Comparison of ENCODE assay signal across 22 cellular contexts in the genomic region with DNA sequence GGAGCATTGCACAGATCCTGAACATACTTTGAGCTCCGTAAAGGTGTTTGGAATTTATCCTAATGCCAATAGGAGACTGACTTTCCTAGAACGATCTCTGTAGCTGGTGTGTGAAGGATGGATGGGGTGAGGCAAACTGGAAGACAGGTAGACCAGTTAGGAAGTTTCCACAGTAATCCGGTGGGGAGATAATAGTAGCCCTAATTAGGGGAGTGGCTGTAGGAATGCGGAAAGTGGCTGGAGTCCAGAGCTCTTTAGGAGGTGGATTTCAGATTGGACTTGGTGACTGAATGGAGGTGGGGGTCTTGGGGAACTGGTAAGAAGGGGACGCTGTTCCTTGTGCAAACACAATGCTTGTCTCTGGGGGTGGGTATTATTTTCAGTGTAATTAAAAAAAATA.
DNase-seq lines count a peak whose midpoint lies in the region; ATAC-seq and TF ChIP-seq lines count a peak whose summit lies in the region.
"Had no signal": no experiment of that assay in that cellular context is flagged by ENCODE, and none has a peak within 500 bp of the region (broad histone marks: within the 10 kb centered on the region; RNA-seq: fewer than 3 reads in every experiment).

No MANE protein-coding gene starts in this region.

- H3K27ac Mint-ChIP-seq in GM23338 (peak overlapping the region; percentile 88), osteocyte (ENCODE audit: unreplicated experiment) (peak overlapping the region; percentile 25)
- H3K27ac Mint-ChIP-seq: activated CD4-positive, alpha-beta memory T cell treated with anti-CD3 and anti-CD28 coated beads, Interleukin-2, amount 10 ng/mL, durations not matched to agents 7 days and 5 days; activated naive CD4-positive, alpha-beta T cell treated with anti-CD3 and anti-CD28 coated beads for 36 hours; activated T-cell treated with anti-CD3 and anti-CD28 coated beads, Interleukin-2, amount 50 U/mL, for 24 hours; B cell; naive thymus-derived CD8-positive, alpha-beta T cell had no signal

- WGBS in esophagus muscularis mucosa: 88% methylated on average over 5 of the region's 5 CpGs

- no peaks in the 10 kb centered on the region for H4K20me1 ChIP-seq in GM23338 (replicated peaks; ENCODE audit: insufficient read depth)

- no peaks in the 10 kb centered on the region for H3K9me2 ChIP-seq in GM23338 (ENCODE audit: insufficient read depth)

- H3K9me3 ChIP-seq in esophagus muscularis mucosa: no peaks in the 10 kb centered on the region
- H3K9me3 ChIP-seq: psoas muscle, stomach, upper lobe of right lung had no signal

- H3K4me3 ChIP-seq in GM23338 (peak overlapping the region; percentile 41), esophagus muscularis mucosa (no peak overlapping the region)
- H3K4me3 ChIP-seq: psoas muscle, stomach, upper lobe of right lung had no signal

- H2AFZ ChIP-seq in GM23338: no peak overlapping the region

- H3K9me3 Mint-ChIP-seq in GM23338 (no peaks in the 10 kb centered on the region), osteocyte (ENCODE audit: unreplicated experiment) (no peaks in the 10 kb centered on the region)
- H3K9me3 Mint-ChIP-seq: activated CD4-positive, alpha-beta memory T cell treated with anti-CD3 and anti-CD28 coated beads, Interleukin-2, amount 10 ng/mL, durations not matched to agents 7 days and 5 days; activated naive CD4-positive, alpha-beta T cell treated with anti-CD3 and anti-CD28 coated beads for 36 hours; activated T-cell treated with anti-CD3 and anti-CD28 coated beads, Interleukin-2, amount 50 U/mL, for 24 hours; naive thymus-derived CD8-positive, alpha-beta T cell had no signal

- TF ChIP-seq CTCF in GM23338 (conservative IDR thresholded peaks at IDR 0.05; ENCODE audit: low read depth in 2 of 2): no peak
- no peak for TF ChIP-seq CTCF in esophagus muscularis mucosa (IDR thresholded peaks at IDR 0.05)
- TF ChIP-seq CTCF in osteocyte (IDR thresholded peaks at IDR 0.05): no peak

- 0 out of 2 replicates have a peak, but pooled peaks cover 3% of the 10 kb centered on the region for H3F3A ChIP-seq in GM23338 (replicated peaks; ENCODE audit: low read depth)

- DNase-seq in GM23338 (ENCODE audit: low spot score) (peak; percentile 49), NCI-H69 (lab: John Stamatoyannopoulos, UW) (peak; percentile 71), esophagus muscularis mucosa (ENCODE audit: extremely low spot score) (peak; percentile 77), osteocyte (ENCODE audit: extremely low spot score, unreplicated experiment) (no peak), NCI-H2171 treated with DMSO at 0.1 percent for 48 hours (lab: John Stamatoyannopoulos, UW) (no peak), AML-193 (lab: John Stamatoyannopoulos, UW) (no peak), GM19238 (ENCODE audit: insufficient read length, low spot score) (no peak)
- DNase-seq: activated CD4-positive, alpha-beta memory T cell treated with anti-CD3 and anti-CD28 coated beads, Interleukin-2, amount 10 ng/mL, durations not matched to agents 7 days and 5 days; activated naive CD4-positive, alpha-beta T cell treated with anti-CD3 and anti-CD28 coated beads for 36 hours; activated T-cell treated with anti-CD3 and anti-CD28 coated beads, Interleukin-2, amount 50 U/mL, for 24 hours; GDM1; naive thymus-derived CD8-positive, alpha-beta T cell; NCI-H1048; NCI-H2029 treated with DMSO at 0.1 percent for 48 hours; NCI-H510A treated with DMSO at 0.1 percent for 48 hours; psoas muscle; stimulated activated CD4-positive, alpha-beta T cell treated with anti-CD3 and anti-CD28 coated beads, Interleukin-2, amount 100 ng/mL, for 48 hours; stomach; upper lobe of right lung had no signal

- ATAC-seq in GM23338: peak; percentile 33
- ATAC-seq in HG03196 (IDR thresholded peaks at IDR 0.05; ENCODE audit: unreplicated experiment): no peak
- ATAC-seq: naive thymus-derived CD8-positive, alpha-beta T cell; psoas muscle; Right ventricle myocardium inferior; upper lobe of right lung had no signal

- intact Hi-C loops in esophagus muscularis mucosa (cut with DNase I): loop anchor here (5.0 to 10.0 kb wide), 2 partner anchors 58 to 145 kb away; a partner anchor contains a TSS

- TF ChIP-seq POLR2A in esophagus muscularis mucosa (IDR thresholded peaks at IDR 0.05; ENCODE audit: low read depth): no peak

- peak overlapping the region; percentile 57 for H3K4me3 Mint-ChIP-seq in GM23338
- H3K4me3 Mint-ChIP-seq in osteocyte (ENCODE audit: unreplicated experiment): no peak overlapping the region
- H3K4me3 Mint-ChIP-seq: activated CD4-positive, alpha-beta memory T cell treated with anti-CD3 and anti-CD28 coated beads, Interleukin-2, amount 10 ng/mL, durations not matched to agents 7 days and 5 days; activated naive CD4-positive, alpha-beta T cell treated with anti-CD3 and anti-CD28 coated beads for 36 hours; activated T-cell treated with anti-CD3 and anti-CD28 coated beads, Interleukin-2, amount 50 U/mL, for 24 hours; B cell; naive thymus-derived CD8-positive, alpha-beta T cell had no signal

- H3K27me3 ChIP-seq in GM23338 (ENCODE audit: insufficient read depth) (no peaks in the 10 kb centered on the region), esophagus muscularis mucosa (no peaks in the 10 kb centered on the region)
- H3K27me3 ChIP-seq: stomach, upper lobe of right lung had no signal

- H3K36me3 ChIP-seq in GM23338 (ENCODE audit: insufficient read depth) (no peaks in the 10 kb centered on the region), esophagus muscularis mucosa (no peaks in the 10 kb centered on the region)
- H3K36me3 ChIP-seq: stomach, upper lobe of right lung had no signal

- peaks cover 82% of the 10 kb centered on the region for H3K79me2 ChIP-seq in GM23338 (replicated peaks; ENCODE audit: insufficient read depth)

- H3K27ac ChIP-seq in GM23338 (ENCODE audit: low read depth) (peak overlapping the region; percentile 95), esophagus muscularis mucosa (replicated peaks in 1 of 4) (no peak overlapping the region)
- H3K27ac ChIP-seq: psoas muscle, stomach, upper lobe of right lung had no signal

- H3K4me1 ChIP-seq in GM23338 (ENCODE audit: insufficient read depth) (peaks cover 69% of the 10 kb centered on the region), esophagus muscularis mucosa (peaks cover 5 to 77% (median 63%) of the 10 kb centered on the region in 4 donors)
- H3K4me1 ChIP-seq: psoas muscle had no signal

- no peak for TF ChIP-seq EP300 in esophagus muscularis mucosa (IDR thresholded peaks at IDR 0.05)

- peak overlapping the region; percentile 64 for H3K4me2 ChIP-seq in GM23338

- H3K27me3 Mint-ChIP-seq in GM23338 (ENCODE audit: insufficient read depth, low read depth, poor library complexity) (peaks cover 2% of the 10 kb centered on the region), osteocyte (ENCODE audit: unreplicated experiment) (no peaks in the 10 kb centered on the region)
- H3K27me3 Mint-ChIP-seq: B cell had no signal

- H3K36me3 Mint-ChIP-seq in GM23338 (ENCODE audit: low read depth) (peaks cover 6% of the 10 kb centered on the region; the same call in 2 of the 3 replicates), osteocyte (ENCODE audit: unreplicated experiment) (no peaks in the 10 kb centered on the region)
- H3K36me3 Mint-ChIP-seq: naive thymus-derived CD8-positive, alpha-beta T cell had no signal

- peaks cover 77% of the 10 kb centered on the region for H3K4me1 Mint-ChIP-seq in GM23338
- H3K4me1 Mint-ChIP-seq in osteocyte (ENCODE audit: unreplicated experiment): peaks cover 45% of the 10 kb centered on the region
- H3K4me1 Mint-ChIP-seq: activated CD4-positive, alpha-beta memory T cell treated with anti-CD3 and anti-CD28 coated beads, Interleukin-2, amount 10 ng/mL, durations not matched to agents 7 days and 5 days; B cell had no signal

TF ChIP-seq in GM23338, 12 proteins besides CTCF, POLR2A, EP300 and RAD21 (continues in another document):
- TF ChIP-seq NANOG (IDR thresholded peaks at IDR 0.05; ENCODE audit: borderline replicate concordance) (no peak), ZNF331 (CRISPR knock-in tag; IDR thresholded peaks at IDR 0.05; ENCODE audit: low read depth) (no peak), ZNF114 (CRISPR knock-in tag; IDR thresholded peaks at IDR 0.05) (no peak), POLR2AphosphoS5 (IDR thresholded peaks at IDR 0.05; ENCODE audit: low read depth) (no peak), EZH2phosphoT487 (IDR thresholded peaks at IDR 0.05; ENCODE audit: unreplicated experiment) (no peak), STAT1 (IDR thresholded peaks at IDR 0.05; ENCODE audit: unreplicated experiment) (no peak), CREB1 (CRISPR knock-in tag; IDR thresholded peaks at IDR 0.05; ENCODE audit: low read depth) (no peak), EZH2 (IDR thresholded peaks at IDR 0.05; ENCODE audit: low read depth, unreplicated experiment) (no peak)
- TF ChIP-seq, protein P1, sequence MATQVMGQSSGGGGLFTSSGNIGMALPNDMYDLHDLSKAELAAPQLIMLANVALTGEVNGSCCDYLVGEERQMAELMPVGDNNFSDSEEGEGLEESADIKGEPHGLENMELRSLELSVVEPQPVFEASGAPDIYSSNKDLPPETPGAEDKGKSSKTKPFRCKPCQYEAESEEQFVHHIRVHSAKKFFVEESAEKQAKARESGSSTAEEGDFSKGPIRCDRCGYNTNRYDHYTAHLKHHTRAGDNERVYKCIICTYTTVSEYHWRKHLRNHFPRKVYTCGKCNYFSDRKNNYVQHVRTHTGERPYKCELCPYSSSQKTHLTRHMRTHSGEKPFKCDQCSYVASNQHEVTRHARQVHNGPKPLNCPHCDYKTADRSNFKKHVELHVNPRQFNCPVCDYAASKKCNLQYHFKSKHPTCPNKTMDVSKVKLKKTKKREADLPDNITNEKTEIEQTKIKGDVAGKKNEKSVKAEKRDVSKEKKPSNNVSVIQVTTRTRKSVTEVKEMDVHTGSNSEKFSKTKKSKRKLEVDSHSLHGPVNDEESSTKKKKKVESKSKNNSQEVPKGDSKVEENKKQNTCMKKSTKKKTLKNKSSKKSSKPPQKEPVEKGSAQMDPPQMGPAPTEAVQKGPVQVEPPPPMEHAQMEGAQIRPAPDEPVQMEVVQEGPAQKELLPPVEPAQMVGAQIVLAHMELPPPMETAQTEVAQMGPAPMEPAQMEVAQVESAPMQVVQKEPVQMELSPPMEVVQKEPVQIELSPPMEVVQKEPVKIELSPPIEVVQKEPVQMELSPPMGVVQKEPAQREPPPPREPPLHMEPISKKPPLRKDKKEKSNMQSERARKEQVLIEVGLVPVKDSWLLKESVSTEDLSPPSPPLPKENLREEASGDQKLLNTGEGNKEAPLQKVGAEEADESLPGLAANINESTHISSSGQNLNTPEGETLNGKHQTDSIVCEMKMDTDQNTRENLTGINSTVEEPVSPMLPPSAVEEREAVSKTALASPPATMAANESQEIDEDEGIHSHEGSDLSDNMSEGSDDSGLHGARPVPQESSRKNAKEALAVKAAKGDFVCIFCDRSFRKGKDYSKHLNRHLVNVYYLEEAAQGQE (IDR thresholded peaks at IDR 0.05; ENCODE audit: unreplicated experiment): no peak

Comparison
In these comparisons a context has a peak if more than half of its experiments do, and no peak if none do; other contexts are left out.
1. DNase-seq: peak in GM23338 (single experiment), NCI-H69 (single experiment) and esophagus muscularis mucosa (single experiment); none in osteocyte (single experiment), NCI-H2171 treated with DMSO at 0.1 percent for 48 hours (single experiment), AML-193 (0 of 2) and GM19238 (single experiment).